In genomic region chr2:246489-247145, GRCh38 we compare ENCODE assay signal across 8 cellular contexts. TPM values are rescaled to one million over a fixed set of nuclear protein-coding genes. Genes with fewer than 3 reads are reported as not detected.
A peak's percentile ranks its signal among the peaks of the same experiment; 100 is the strongest.
DNase-seq lines count a peak whose midpoint lies in the region; ATAC-seq and TF ChIP-seq lines count a peak whose summit lies in the region.

No MANE protein-coding gene starts in this region.

- TF ChIP-seq POLR2A in GM18505 (IDR thresholded peaks at IDR 0.05; ENCODE audit: borderline replicate concordance, extremely low read depth, insufficient read depth, insufficient read length), result no peak

- H3K27me3 Mint-ChIP-seq in stimulated activated naive CD8-positive, alpha-beta T cell treated with anti-CD3 and anti-CD28 coated beads, Interleukin-15, amount 100 ng/mL, for 72 hours, result no peaks in the 10 kb centered on the region
- no peaks in the 10 kb centered on the region for H3K27me3 Mint-ChIP-seq in naive thymus-derived CD8-positive, alpha-beta T cell

- H3K4me3 Mint-ChIP-seq in stimulated activated naive CD8-positive, alpha-beta T cell treated with anti-CD3 and anti-CD28 coated beads, Interleukin-15, amount 100 ng/mL, for 72 hours, result no peak overlapping the region
- H3K4me3 Mint-ChIP-seq in naive thymus-derived CD8-positive, alpha-beta T cell, result no peak overlapping the region

- peaks cover 13 to 67% (median 37%) of the 10 kb centered on the region in 3 donors for H3K36me3 Mint-ChIP-seq in naive thymus-derived CD8-positive, alpha-beta T cell

- no peak overlapping the region for H3K27ac Mint-ChIP-seq in stimulated activated naive CD8-positive, alpha-beta T cell treated with anti-CD3 and anti-CD28 coated beads, Interleukin-15, amount 100 ng/mL, for 72 hours
- H3K27ac Mint-ChIP-seq in naive thymus-derived CD8-positive, alpha-beta T cell, result peak overlapping the region in 2 of 10 donors; percentile 28 to 58

- DNase-seq in stimulated activated naive CD8-positive, alpha-beta T cell treated with anti-CD3 and anti-CD28 coated beads, Interleukin-15, Interleukin-2, amounts not matched to agents 100 U/mL and 50 U/mL, for 24 hours, result peak; percentile 23
- no peak for DNase-seq in stimulated activated naive CD8-positive, alpha-beta T cell treated with anti-CD3 and anti-CD28 coated beads, Interleukin-15, amount 100 ng/mL, for 72 hours
- DNase-seq in OCI-M1 (lab: John Stamatoyannopoulos, UW), result peak; percentile 82
- peak; percentile 19 for DNase-seq in effector CD4-positive, alpha-beta T cell
- DNase-seq in naive thymus-derived CD8-positive, alpha-beta T cell, result peak in 9 of 10 donors; percentile 9 to 66 (median 44)
- DNase-seq in activated CD8-positive, alpha-beta memory T cell treated with anti-CD3 and anti-CD28 coated beads for 24 hours, result no peak

- no peaks in the 10 kb centered on the region for H3K9me3 Mint-ChIP-seq in stimulated activated naive CD8-positive, alpha-beta T cell treated with anti-CD3 and anti-CD28 coated beads, Interleukin-15, amount 100 ng/mL, for 72 hours
- peaks cover 0 to 5% (median 0%) of the 10 kb centered on the region in 9 donors for H3K9me3 Mint-ChIP-seq in naive thymus-derived CD8-positive, alpha-beta T cell

- peaks cover 6% of the 10 kb centered on the region for H3K4me1 Mint-ChIP-seq in stimulated activated naive CD8-positive, alpha-beta T cell treated with anti-CD3 and anti-CD28 coated beads, Interleukin-15, amount 100 ng/mL, for 72 hours
- peaks cover 4 to 10% (median 7%) of the 10 kb centered on the region in 4 donors for H3K4me1 Mint-ChIP-seq in naive thymus-derived CD8-positive, alpha-beta T cell

- ATAC-seq in stimulated activated naive CD8-positive, alpha-beta T cell treated with anti-CD3 and anti-CD28 coated beads, Interleukin-15, Interleukin-2, amounts not matched to agents 100 U/mL and 50 U/mL, for 24 hours, result no peak
- ATAC-seq in stimulated activated naive CD8-positive, alpha-beta T cell treated with anti-CD3 and anti-CD28 coated beads, Interleukin-15, amount 100 ng/mL, for 72 hours, result no peak
- peak; percentile 76 for ATAC-seq in HG03432 (IDR thresholded peaks at IDR 0.05; ENCODE audit: unreplicated experiment)
- ATAC-seq in naive thymus-derived CD8-positive, alpha-beta T cell, result peak; percentile 42 to 60
- ATAC-seq in GM18505 (IDR thresholded peaks at IDR 0.05; ENCODE audit: unreplicated experiment), result no peak

- POLR2A ChIA-PET in naive thymus-derived CD8-positive, alpha-beta T cell (lab: Charles Lee), result no interaction called here

RNA-seq across cellular contexts. Expression of gene SH3YL1, which starts 17.2 kb away (rescaled TPM):
- 10 to 100 TPM; 89.2 to 92.0 TPM for total RNA-seq in naive thymus-derived CD8-positive, alpha-beta T cell
- 10 to 100 TPM; 38.1 to 62.8 (median 47.4) TPM for polyA plus RNA-seq in naive thymus-derived CD8-positive, alpha-beta T cell

RNA-seq across cellular contexts. Expression of gene ACP1, which starts 18.1 kb away (rescaled TPM):
- 100 to 1,000 TPM in 1 of 2 experiments, 10 to 100 TPM in 1; 97.0 to 104 TPM for total RNA-seq in naive thymus-derived CD8-positive, alpha-beta T cell
- 100 to 1,000 TPM; 179 to 196 (median 182) TPM for polyA plus RNA-seq in naive thymus-derived CD8-positive, alpha-beta T cell

RNA-seq across cellular contexts. Expression of gene ALKAL2, which starts 41.3 kb away (rescaled TPM):
- not detected for total RNA-seq in naive thymus-derived CD8-positive, alpha-beta T cell
- under 1 TPM in 2 of 3 donors, not detected in 1; 0.24 to 0.54 TPM for polyA plus RNA-seq in naive thymus-derived CD8-positive, alpha-beta T cell

Comparison
In these comparisons a context has a peak if more than half of its experiments do, and no peak if none do; other contexts are left out.
1. DNase-seq: peak in stimulated activated naive CD8-positive, alpha-beta T cell treated with anti-CD3 and anti-CD28 coated beads, Interleukin-15, Interleukin-2, amounts not matched to agents 100 U/mL and 50 U/mL, for 24 hours (single experiment), OCI-M1 (single experiment), effector CD4-positive, alpha-beta T cell (single experiment) and naive thymus-derived CD8-positive, alpha-beta T cell (9 of 10); none in stimulated activated naive CD8-positive, alpha-beta T cell treated with anti-CD3 and anti-CD28 coated beads, Interleukin-15, amount 100 ng/mL, for 72 hours (0 of 2) and activated CD8-positive, alpha-beta memory T cell treated with anti-CD3 and anti-CD28 coated beads for 24 hours (single experiment).
2. ATAC-seq: peak in HG03432 (single experiment) and naive thymus-derived CD8-positive, alpha-beta T cell (2 of 2); none in stimulated activated naive CD8-positive, alpha-beta T cell treated with anti-CD3 and anti-CD28 coated beads, Interleukin-15, Interleukin-2, amounts not matched to agents 100 U/mL and 50 U/mL, for 24 hours (single experiment), stimulated activated naive CD8-positive, alpha-beta T cell treated with anti-CD3 and anti-CD28 coated beads, Interleukin-15, amount 100 ng/mL, for 72 hours (single experiment) and GM18505 (single experiment).